In genomic region chrX:133938530-133938929, GRCh38 we compare ENCODE assay signal across 26 cellular contexts. TPM values are rescaled to one million over a fixed set of nuclear protein-coding genes. Genes with fewer than 3 reads are reported as not detected.
DNase-seq lines count a peak whose midpoint lies in the region; ATAC-seq, FAIRE-seq and TF ChIP-seq lines count a peak whose summit lies in the region.
"Had no signal": no experiment of that assay in that cellular context is flagged by ENCODE, and none has a peak within 500 bp of the region (broad histone marks: within the 10 kb centered on the region; RNA-seq: fewer than 3 reads in every experiment).

No MANE protein-coding gene starts in this region.

- no peak overlapping the region for H3K4me2 ChIP-seq in HepG2 (ENCODE audit: low read depth, low read length)
- H3K4me2 ChIP-seq: BLaER1 treated with 17β-estradiol and CSF1 and Interleukin-3, amounts not matched to agents 10 nM and 100 nM had no signal

- peaks cover 74% of the 10 kb centered on the region for H4K20me1 ChIP-seq in HepG2 (ENCODE audit: insufficient read depth, low read length)
- H4K20me1 ChIP-seq: BLaER1 treated with 17β-estradiol and CSF1 and Interleukin-3, amounts not matched to agents 10 nM and 100 nM had no signal

- POLR2A ChIA-PET in HepG2 (lab: Yijun Ruan, JAX) = no interaction called here

- FAIRE-seq in HepG2 (lab: Jason Lieb, UNC) = no peak
- FAIRE-seq in colon (lab: Jason Lieb, UNC) = peak; percentile 78
- FAIRE-seq: A204.1, D721Med, GM12878, H54 had no signal

- H3K9me3 Mint-ChIP-seq in mesothelial cell of epicardium = no peaks in the 10 kb centered on the region
- H3K9me3 Mint-ChIP-seq: CD4-positive, alpha-beta T cell; CD8-positive, alpha-beta memory T cell; HFFc6 had no signal

- peaks cover 4% of the 10 kb centered on the region for H3K36me3 Mint-ChIP-seq in mesothelial cell of epicardium
- H3K36me3 Mint-ChIP-seq: CD14-positive monocyte; CD8-positive, alpha-beta memory T cell had no signal

- WGBS in HepG2 (ENCODE audit: low lambda C conversion rate) = 41% methylated on average over 1 of the region's 1 CpG
- 65% methylated on average over 1 of the region's 1 CpG for WGBS in right lobe of liver (ENCODE audit: insufficient coverage, low coverage, low lambda C conversion rate, missing lambda C conversion rate)

- CTCF ChIA-PET in HepG2 (lab: Yijun Ruan, JAX; ENCODE audit: low intra/inter-chr PET ratio, low total read pairs) = no interaction called here

- H3K9ac ChIP-seq in HepG2 (ENCODE audit: insufficient read depth, low read depth, low read length) = no peak overlapping the region
- H3K9ac ChIP-seq: BLaER1 treated with 17β-estradiol and CSF1 and Interleukin-3, amounts not matched to agents 10 nM and 100 nM had no signal

- intact Hi-C loops in HepG2 (cut with micrococcal nuclease; ENCODE audit: unreplicated experiment) (no loop called here), right lobe of liver (cut with DNase I) (no loop called here)

- H3K79me2 ChIP-seq in HepG2 (ENCODE audit: insufficient read depth, low read length) = peaks cover 82% of the 10 kb centered on the region

- ATAC-seq in HepG2 (no peak), right lobe of liver (no peak), GM21717 (IDR thresholded peaks at IDR 0.05; ENCODE audit: unreplicated experiment) (no peak)
- ATAC-seq: GM12878 had no signal

- H3K27me3 ChIP-seq in HepG2 (ENCODE audit: control insufficient read depth in 1 of 2, insufficient read depth in 2 of 2, low read length in 2 of 2) (no peaks in the 10 kb centered on the region), right lobe of liver (no peaks in the 10 kb centered on the region)
- H3K27me3 ChIP-seq: BE2C had no signal

- peak overlapping the region; percentile 64 for H3K27ac Mint-ChIP-seq in mesothelial cell of epicardium
- H3K27ac Mint-ChIP-seq: CD14-positive monocyte; CD4-positive, alpha-beta T cell; CD8-positive, alpha-beta memory T cell; HFFc6 had no signal

- no peak overlapping the region for H3K4me3 ChIP-seq in HepG2 (replicated peaks in 1 of 3; ENCODE audit: insufficient read depth in 1 of 3, low read depth in 2 of 3, low read length in 3 of 3)
- no peak overlapping the region for H3K4me3 ChIP-seq in right lobe of liver
- H3K4me3 ChIP-seq: BLaER1 treated with 17β-estradiol and CSF1 and Interleukin-3, amounts not matched to agents 10 nM and 100 nM; GM12878; HAP-1 had no signal

- H3K4me1 Mint-ChIP-seq in mesothelial cell of epicardium = peaks cover 51% of the 10 kb centered on the region
- H3K4me1 Mint-ChIP-seq: CD14-positive monocyte; CD8-positive, alpha-beta memory T cell had no signal

- no peak for DNase-seq in HepG2 (ENCODE audit: low spot score)
- DNase-seq in right lobe of liver = no peak
- no peak for DNase-seq in mesothelial cell of epicardium (ENCODE audit: low spot score in 2 of 2, unreplicated experiment in 2 of 2)
- DNase-seq in UCSD-AML1 (lab: John Stamatoyannopoulos, UW; ENCODE audit: unreplicated experiment) = no peak
- no peak for DNase-seq in SK-N-DZ (ENCODE audit: low spot score)
- DNase-seq: ACHN; AML-193; BE2C; CD4-positive, alpha-beta T cell; CD8-positive, alpha-beta memory T cell; DMS 273 treated with DMSO at 0.1 percent for 48 hours; DMS79; EL; GDM1; GOT3; HFFc6 had no signal

- peaks cover 58% of the 10 kb centered on the region for H3K4me1 ChIP-seq in HepG2 (ENCODE audit: insufficient read depth, low read length)
- no peaks in the 10 kb centered on the region for H3K4me1 ChIP-seq in right lobe of liver
- H3K4me1 ChIP-seq: BE2C; BLaER1 treated with 17β-estradiol and CSF1 and Interleukin-3, amounts not matched to agents 10 nM and 100 nM had no signal

- no peak overlapping the region for H3K4me3 Mint-ChIP-seq in mesothelial cell of epicardium
- H3K4me3 Mint-ChIP-seq: CD14-positive monocyte; CD4-positive, alpha-beta T cell; CD8-positive, alpha-beta memory T cell; HFFc6 had no signal

- no peak for TF ChIP-seq RAD21 in HepG2 (CRISPR knock-in tag; IDR thresholded peaks at IDR 0.05)

- no peaks in the 10 kb centered on the region for H3K27me3 Mint-ChIP-seq in mesothelial cell of epicardium (ENCODE audit: low read depth)
- H3K27me3 Mint-ChIP-seq: CD4-positive, alpha-beta T cell had no signal

- no peaks in the 10 kb centered on the region for H3K9me3 ChIP-seq in HepG2 (ENCODE audit: low read length)
- H3K9me3 ChIP-seq in right lobe of liver = no peaks in the 10 kb centered on the region
- H3K9me3 ChIP-seq: BE2C; BLaER1 treated with 17β-estradiol and CSF1 and Interleukin-3, amounts not matched to agents 10 nM and 100 nM; HAP-1 had no signal

- TF ChIP-seq POLR2A in HepG2 (IDR thresholded peaks at IDR 0.05; ENCODE audit: insufficient read depth in 1 of 2, low read depth in 2 of 2, low read length in 2 of 2) (no peak), right lobe of liver (IDR thresholded peaks at IDR 0.05) (no peak)

- TF ChIP-seq CTCF in HepG2 (CRISPR knock-in tag; IDR thresholded peaks at IDR 0.05) (no peak), right lobe of liver (IDR thresholded peaks at IDR 0.05) (no peak), mesothelial cell of epicardium (IDR thresholded peaks at IDR 0.05; ENCODE audit: unreplicated experiment) (no peak)

- in situ Hi-C loops in HepG2 (cut with HindIII; ENCODE audit: extremely low pct_ligation_motif_present, low pct_unique_long_range_greater_than_20kb) = no loop called here

- H3K36me3 ChIP-seq in HepG2 (replicated peaks in 1 of 2; ENCODE audit: control insufficient read depth in 1 of 2, insufficient read depth in 2 of 2, low read length in 2 of 2) (peaks cover 2 to 16% of the 10 kb centered on the region in 2 experiments; a peak in 3 of 5 replicates), right lobe of liver (no peaks in the 10 kb centered on the region)
- H3K36me3 ChIP-seq: BE2C; BLaER1 treated with 17β-estradiol and CSF1 and Interleukin-3, amounts not matched to agents 10 nM and 100 nM had no signal

- H3K27ac ChIP-seq in HepG2 (ENCODE audit: extremely low read length, insufficient read depth, low read length) = no peak overlapping the region
- no peak overlapping the region for H3K27ac ChIP-seq in right lobe of liver
- H3K27ac ChIP-seq: 22Rv1; BLaER1 treated with 17β-estradiol and CSF1 and Interleukin-3, amounts not matched to agents 10 nM and 100 nM had no signal

- BruUV-seq in HepG2 (replicated peaks; lab: Mats Ljungman, UMichigan) = TSS peak; percentile 0

- H2AFZ ChIP-seq in HepG2 (ENCODE audit: low read length) = no peak overlapping the region

- TF ChIP-seq EP300 in HepG2 (IDR thresholded peaks at IDR 0.05; ENCODE audit: low read depth in 2 of 2, low read length in 2 of 2) (no peak), HepG2 (CRISPR knock-in tag; IDR thresholded peaks at IDR 0.05; ENCODE audit: borderline replicate concordance) (no peak)

TF ChIP-seq in HepG2, 621 proteins besides CTCF, POLR2A, EP300 and RAD21:
- no peak for TF ChIP-seq POLR2AphosphoS2 (IDR thresholded peaks at IDR 0.05; ENCODE audit: low read depth, low read length)
- no peak for TF ChIP-seq ARNTL (CRISPR knock-in tag; IDR thresholded peaks at IDR 0.05)
- TF ChIP-seq KLF16 (CRISPR knock-in tag; IDR thresholded peaks at IDR 0.05) = no peak
- TF ChIP-seq GATA4 (IDR thresholded peaks at IDR 0.05; ENCODE audit: borderline replicate concordance, low read depth) = no peak
- no peak for TF ChIP-seq ZNF597 (CRISPR knock-in tag; IDR thresholded peaks at IDR 0.05)
- TF ChIP-seq MAFK (conservative IDR thresholded peaks at IDR 0.05 in 1 of 2, IDR thresholded peaks at IDR 0.05 in 1 of 2; ENCODE audit: low read length in 2 of 2) = peak; percentile 84
- TF ChIP-seq MAFF (IDR thresholded peaks at IDR 0.05; ENCODE audit: low read depth, low read length) = peak; percentile 82

RNA-seq across cellular contexts. Expression of gene GPC3, which starts 46.9 kb away (rescaled TPM):
- 805 and 1,799 TPM in 2 replicates for total RNA-seq in HepG2 (2016; rRNA removed; fragmentation: Illumina TruSeq; extraction: Trizol)
- 284 and 320 TPM in 2 replicates for total RNA-seq in HepG2 (2016; cell fraction: cytosol; rRNA removed; fragmentation: Illumina TruSeq; extraction: Trizol; ENCODE audit: low read depth)
- total RNA-seq in HepG2 (2016; cell fraction: insoluble cytoplasmic fraction; rRNA removed; fragmentation: Illumina TruSeq; extraction: Trizol) = 792 and 1,776 TPM in 2 replicates
- total RNA-seq in HepG2 (2016; cell fraction: membrane; rRNA removed; fragmentation: Illumina TruSeq; extraction: Trizol) = 290 and 301 TPM in 2 replicates
- total RNA-seq in HepG2 (2016; cell fraction: nucleus; rRNA removed; fragmentation: Illumina TruSeq; extraction: Trizol) = 1,828 and 2,106 TPM in 2 replicates
- polyA plus RNA-seq in HepG2 (2011; rRNA removed) = 3,263 and 3,554 TPM in 2 replicates
- polyA plus RNA-seq in HepG2 (2011; cell fraction: cytosol; rRNA removed) = 2,062 and 3,587 TPM in 2 replicates
- polyA plus RNA-seq in HepG2 (2011; cell fraction: nucleus; rRNA removed) = 820 and 1,167 TPM in 2 replicates
- 3,341 and 3,897 TPM in 2 replicates for polyA plus RNA-seq in HepG2 (2012)
- 118 and 136 TPM in 2 replicates for polyA plus RNA-seq in HepG2 (2016; cell fraction: cytosol; fragmentation: Illumina TruSeq; extraction: Trizol; ENCODE audit: low read depth)
- polyA plus RNA-seq in HepG2 (2016; cell fraction: insoluble cytoplasmic fraction; fragmentation: Illumina TruSeq; extraction: Trizol; ENCODE audit: low read depth) = 843 and 853 TPM in 2 replicates
- 164 and 169 TPM in 2 replicates for polyA plus RNA-seq in HepG2 (2016; cell fraction: membrane; fragmentation: Illumina TruSeq; extraction: Trizol; ENCODE audit: low read depth)
- 1,823 and 1,891 TPM in 2 replicates for polyA plus RNA-seq in HepG2 (2016; cell fraction: nucleus; fragmentation: Illumina TruSeq; extraction: Trizol; ENCODE audit: insufficient read depth, low read depth)
- 0.72 and 1,012 TPM in 2 replicates for polyA minus RNA-seq in HepG2 (2011; rRNA and poly(A)+ RNA removed; ENCODE audit: low replicate concordance)
- 1,199 and 1,788 TPM in 2 replicates for polyA minus RNA-seq in HepG2 (2011; cell fraction: cytosol; rRNA and poly(A)+ RNA removed)
- polyA minus RNA-seq in HepG2 (2011; cell fraction: nucleus; rRNA and poly(A)+ RNA removed) = 1,194 and 1,668 TPM in 2 replicates
- 1 to 10 TPM in 4 of 6 experiments, under 1 TPM in 2; 0.31 to 6.8 (median 1.8) TPM for total RNA-seq in right lobe of liver
- total RNA-seq in mesothelial cell of epicardium = 837 to 864 TPM (median 859 TPM) in 3 replicates
- not detected in 2 replicates for polyA plus RNA-seq in SK-N-DZ (2014; cell fraction: cytosol; rRNA removed)
- polyA plus RNA-seq in SK-N-DZ (2014; cell fraction: nucleus; rRNA removed) = not detected in 2 replicates
- total RNA-seq: CD8-positive, alpha-beta memory T cell; HFFc6 had no signal
- polyA plus RNA-seq: CD14-positive monocyte; CD8-positive, alpha-beta memory T cell had no signal

Comparison
In these comparisons a context has a peak if more than half of its experiments do, and no peak if none do; other contexts are left out.
1. RNA of gene GPC3, which starts 46.9 kb away (total RNA-seq): 284 to 2,106 TPM in HepG2 and 837 to 864 TPM in mesothelial cell of epicardium; 0.31 to 6.8 TPM in right lobe of liver; every median in the first group is over 10 times any median in the second.